8 cellular contexts compared by ENCODE assay signal in genomic region chr12:102811125-102811737, GRCh38.
DNase-seq lines count a peak whose midpoint lies in the region; ATAC-seq and TF ChIP-seq lines count a peak whose summit lies in the region.

No MANE protein-coding gene starts in this region.

- no peak for DNase-seq in heart right ventricle
- DNase-seq in right atrium auricular region (ENCODE audit: low spot score), result no peak
- DNase-seq in NCI-H2171 treated with DMSO at 0.1 percent for 48 hours (lab: John Stamatoyannopoulos, UW), result peak; percentile 42
- DNase-seq in cerebellar cortex (ENCODE audit: low spot score), result peak; percentile 25
- DNase-seq in retina, result peak; percentile 41

- no peak overlapping the region for H3K27ac ChIP-seq in heart right ventricle
- H3K27ac ChIP-seq in right atrium auricular region, result no peak overlapping the region

- no peak overlapping the region for H3K4me3 ChIP-seq in heart right ventricle
- H3K4me3 ChIP-seq in right atrium auricular region, result no peak overlapping the region

- WGBS in heart right ventricle, 2 donors, result 24 to 27% methylated on average over 5 of the region's 5 CpGs

- H3K36me3 ChIP-seq in heart right ventricle, result no peaks in the 10 kb centered on the region
- H3K36me3 ChIP-seq in right atrium auricular region, result no peaks in the 10 kb centered on the region

- H3K9me3 ChIP-seq in heart right ventricle (no peaks in the 10 kb centered on the region), right atrium auricular region (no peaks in the 10 kb centered on the region)

- TF ChIP-seq CTCF in heart right ventricle (IDR thresholded peaks at IDR 0.05) (peak in 8 of 9 donors; percentile 20 to 48 (median 34)), right atrium auricular region (IDR thresholded peaks at IDR 0.05) (peak in 1 of 2 donors; percentile 52)

- H3K27me3 ChIP-seq in heart right ventricle (peaks cover 0 to 30% (median 4%) of the 10 kb centered on the region in 7 donors), right atrium auricular region (no peaks in the 10 kb centered on the region)

- H3K4me1 ChIP-seq in heart right ventricle, result no peaks in the 10 kb centered on the region
- H3K4me1 ChIP-seq in right atrium auricular region, result no peaks in the 10 kb centered on the region

- intact Hi-C loops in heart right ventricle (cut with DNase I), result loop anchor here in 1 of 10 donors (10.0 kb wide), 1 partner anchor 866 kb away; no protein-coding TSS in a partner anchor

- ATAC-seq in heart right ventricle (no peak), GM21619 (IDR thresholded peaks at IDR 0.05; ENCODE audit: unreplicated experiment) (no peak), HG03159 (IDR thresholded peaks at IDR 0.05; ENCODE audit: unreplicated experiment) (no peak), HG02938 (IDR thresholded peaks at IDR 0.05; ENCODE audit: unreplicated experiment) (no peak)

Comparison
In these comparisons a context has a peak if more than half of its experiments do, and no peak if none do; other contexts are left out.
1. DNase-seq: peak in NCI-H2171 treated with DMSO at 0.1 percent for 48 hours (single experiment), cerebellar cortex (single experiment) and retina (single experiment); none in heart right ventricle (0 of 2) and right atrium auricular region (single experiment).